Comparison of ENCODE assay signal across 8 cellular contexts in the genomic region with DNA sequence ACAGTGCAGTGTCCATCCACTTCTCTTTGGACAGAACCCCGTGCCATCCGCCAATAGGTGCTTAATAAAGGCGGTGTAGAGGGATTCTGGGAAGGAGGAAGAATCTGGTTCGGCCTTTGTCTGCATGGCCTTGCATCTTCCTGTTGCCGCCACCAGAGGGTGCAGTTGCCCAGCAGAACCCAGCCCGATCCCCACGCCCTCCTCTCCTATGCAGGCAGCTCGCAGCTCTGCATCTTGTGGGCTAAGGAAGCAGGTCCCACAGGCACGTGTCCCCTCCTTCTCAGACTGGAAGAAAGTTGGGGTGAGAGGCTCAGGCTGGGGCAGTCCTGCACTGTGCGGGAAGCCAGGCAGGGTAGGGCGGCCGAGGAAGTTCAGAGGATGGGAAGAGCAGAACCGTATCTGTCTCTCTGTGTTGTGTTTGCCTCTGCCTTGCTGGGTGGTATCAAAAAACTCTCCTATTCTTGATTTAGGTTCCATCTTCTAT. TPM values are rescaled to one million over a fixed set of nuclear protein-coding genes. Genes with fewer than 3 reads are reported as not detected.
DNase-seq lines count a peak whose midpoint lies in the region; ATAC-seq and TF ChIP-seq lines count a peak whose summit lies in the region.

No MANE protein-coding gene starts in this region.

- H3K27ac Mint-ChIP-seq in activated CD8-positive, alpha-beta T cell treated with anti-CD3 and anti-CD28 coated beads for 36 hours: no peak overlapping the region
- peak overlapping the region; percentile 35 to 44 for H3K27ac Mint-ChIP-seq in effector memory CD8-positive, alpha-beta T cell

- peak; percentile 64 for ATAC-seq in HG03342 (IDR thresholded peaks at IDR 0.05; ENCODE audit: unreplicated experiment)
- ATAC-seq in activated CD8-positive, alpha-beta T cell treated with anti-CD3 and anti-CD28 coated beads for 36 hours: peak; percentile 99
- ATAC-seq in effector memory CD8-positive, alpha-beta T cell (replicated peaks): peak; percentile 87

- CTCF ChIA-PET in activated CD8-positive, alpha-beta T cell treated with anti-CD3 and anti-CD28 coated beads for 36 hours (lab: Charles Lee): interaction anchor here (0.7 to 4.7 kb wide), 40 partner anchors 9 to 336 kb away, joined by 3 to 64 read pairs (median 4); no protein-coding TSS in a partner anchor

- peak; percentile 91 for TF ChIP-seq CTCF in activated CD8-positive, alpha-beta T cell treated with anti-CD3 and anti-CD28 coated beads for 36 hours (IDR thresholded peaks at IDR 0.05)

- intact Hi-C loops in activated CD8-positive, alpha-beta T cell treated with anti-CD3 and anti-CD28 coated beads for 36 hours (cut with micrococcal nuclease): loop anchor here (1.0 to 5.0 kb wide), 2 partner anchors 145 to 233 kb away; no protein-coding TSS in a partner anchor

- H3K36me3 Mint-ChIP-seq in activated CD8-positive, alpha-beta T cell treated with anti-CD3 and anti-CD28 coated beads for 36 hours (ENCODE audit: low read depth): no peaks in the 10 kb centered on the region
- H3K36me3 Mint-ChIP-seq in effector memory CD8-positive, alpha-beta T cell (ENCODE audit: insufficient read depth): no peaks in the 10 kb centered on the region

- H3K4me3 Mint-ChIP-seq in activated CD8-positive, alpha-beta T cell treated with anti-CD3 and anti-CD28 coated beads for 36 hours: no peak overlapping the region
- no peak overlapping the region for H3K4me3 Mint-ChIP-seq in effector memory CD8-positive, alpha-beta T cell

- DNase-seq in activated gamma-delta T cell treated with Interleukin-2 at 50 U/mL for 16 hours: peak; percentile 60
- DNase-seq in activated gamma-delta T cell (lab: John Stamatoyannopoulos, UW): no peak
- DNase-seq in NCI-H82 (lab: John Stamatoyannopoulos, UW): peak; percentile 92
- DNase-seq in activated CD8-positive, alpha-beta T cell treated with anti-CD3 and anti-CD28 coated beads for 36 hours: peak; percentile 77
- peak; percentile 47 to 58 (median 47) for DNase-seq in effector memory CD8-positive, alpha-beta T cell
- peak; percentile 65 for DNase-seq in middle frontal gyrus (ENCODE audit: extremely low spot score, low spot score)
- DNase-seq in stimulated activated CD8-positive, alpha-beta memory T cell treated with anti-CD3 and anti-CD28 coated beads, Interleukin-4, amount 100 ng/mL, for 24 hours (ENCODE audit: low read depth): peak; percentile 54

- no peaks in the 10 kb centered on the region for H3K27me3 Mint-ChIP-seq in activated CD8-positive, alpha-beta T cell treated with anti-CD3 and anti-CD28 coated beads for 36 hours
- no peaks in the 10 kb centered on the region for H3K27me3 Mint-ChIP-seq in effector memory CD8-positive, alpha-beta T cell

- POLR2A ChIA-PET in activated CD8-positive, alpha-beta T cell treated with anti-CD3 and anti-CD28 coated beads for 36 hours (lab: Charles Lee): no interaction called here

- peaks cover 2% of the 10 kb centered on the region for H3K4me1 Mint-ChIP-seq in activated CD8-positive, alpha-beta T cell treated with anti-CD3 and anti-CD28 coated beads for 36 hours (ENCODE audit: low read depth)
- peaks cover 0 to 5% of the 10 kb centered on the region in 2 donors for H3K4me1 Mint-ChIP-seq in effector memory CD8-positive, alpha-beta T cell (ENCODE audit: low read depth in 2 of 2)

- no peaks in the 10 kb centered on the region for H3K9me3 Mint-ChIP-seq in activated CD8-positive, alpha-beta T cell treated with anti-CD3 and anti-CD28 coated beads for 36 hours
- no peaks in the 10 kb centered on the region for H3K9me3 Mint-ChIP-seq in effector memory CD8-positive, alpha-beta T cell

RNA-seq across cellular contexts. Expression of a gene that starts 20.8 kb away (rescaled TPM):
- total RNA-seq in activated CD8-positive, alpha-beta T cell treated with anti-CD3 and anti-CD28 coated beads for 36 hours: 1 to 10 TPM; 1.6 to 2.1 TPM

RNA-seq across cellular contexts. Expression of a gene that starts 52.8 kb away (rescaled TPM):
- 10 to 100 TPM; 55.3 to 56.2 TPM for total RNA-seq in activated CD8-positive, alpha-beta T cell treated with anti-CD3 and anti-CD28 coated beads for 36 hours
